8 cellular contexts compared by ENCODE assay signal in the genomic region with DNA sequence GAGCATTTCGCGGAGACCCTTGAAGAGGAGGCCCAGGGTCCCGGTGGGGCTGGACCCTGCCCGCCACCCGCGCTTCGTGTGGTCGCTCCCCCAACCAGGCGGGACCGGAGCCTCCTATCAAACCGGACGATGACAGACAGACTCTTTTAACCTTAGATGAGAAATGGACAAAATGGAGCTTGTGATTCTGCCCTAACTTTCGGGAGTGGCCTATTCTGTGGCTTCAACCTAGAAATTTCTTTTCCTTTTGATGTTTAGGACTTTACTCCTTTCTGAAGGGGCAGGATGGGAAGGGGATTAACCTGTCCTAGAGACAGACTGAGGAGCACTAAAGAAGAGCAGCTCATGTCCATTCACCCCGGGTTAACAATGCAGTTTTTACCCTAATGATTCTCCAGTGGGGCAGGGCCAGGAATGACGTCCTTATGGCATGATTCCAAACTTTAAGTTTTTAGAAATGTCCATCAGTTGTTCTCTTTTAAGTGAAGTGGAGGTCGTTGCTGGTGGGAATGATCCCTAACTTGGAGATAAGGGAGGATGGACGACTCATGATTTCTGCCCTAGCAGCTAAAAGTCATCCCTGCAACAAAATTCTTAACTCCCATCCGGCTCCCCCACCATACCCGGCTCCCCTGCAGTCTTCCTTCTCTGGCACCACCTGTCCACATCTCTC. TPM values are rescaled to one million over a fixed set of nuclear protein-coding genes. Genes with fewer than 3 reads are reported as not detected.
DNase-seq lines count a peak whose midpoint lies in the region; ATAC-seq and TF ChIP-seq lines count a peak whose summit lies in the region.

No MANE protein-coding gene starts in this region.

- peak overlapping the region; percentile 85 for H3K27ac Mint-ChIP-seq in endodermal cell

- peak; percentile 0 for ATAC-seq in HG02678 (IDR thresholded peaks at IDR 0.05; ENCODE audit: unreplicated experiment)
- peak; percentile 20; the same call in 2 of the 3 replicates for ATAC-seq in RWPE2 (ENCODE audit: low read depth)

- no peak for TF ChIP-seq CTCF in RWPE2 (IDR thresholded peaks at IDR 0.05; ENCODE audit: poor library complexity, severe bottlenecking)
- TF ChIP-seq CTCF in endodermal cell (conservative IDR thresholded peaks at IDR 0.05), result no peak
- no peak for TF ChIP-seq CTCF in GM10266 (IDR thresholded peaks at IDR 0.05; ENCODE audit: control insufficient read depth, insufficient read depth, low read depth, missing control alignments)

- H3K27me3 ChIP-seq in RWPE2 (ENCODE audit: insufficient read depth, poor library complexity, severe bottlenecking) (no peaks in the 10 kb centered on the region), endodermal cell (ENCODE audit: control insufficient read depth, insufficient read depth, low read length, poor library complexity, severe bottlenecking) (peaks cover 5% of the 10 kb centered on the region), muscle layer of colon (ENCODE audit: control insufficient read depth in 1 of 2, insufficient read depth in 2 of 2, low read length in 2 of 2) (no peaks in the 10 kb centered on the region)

- H3K9me3 Mint-ChIP-seq in endodermal cell, result no peaks in the 10 kb centered on the region

- WGBS in endodermal cell (ENCODE audit: insufficient coverage in 1 of 2, insufficient read length in 1 of 2), 2 experiments, result 20 to 36% methylated on average over 8 to 19 of the region's 19 CpGs

- H3K36me3 ChIP-seq in RWPE2 (ENCODE audit: low read depth) (peaks cover 19% of the 10 kb centered on the region), endodermal cell (ENCODE audit: control insufficient read depth, insufficient read depth, low read length) (peaks cover 6% of the 10 kb centered on the region), muscle layer of colon (ENCODE audit: insufficient read depth, low read length) (no peaks in the 10 kb centered on the region)

- peak overlapping the region; percentile 65 for H3K27ac ChIP-seq in RWPE2 (ENCODE audit: poor library complexity, severe bottlenecking)
- no peak overlapping the region for H3K27ac ChIP-seq in endodermal cell (ENCODE audit: low read depth, low read length)
- peak overlapping the region; percentile 83 for H3K27ac ChIP-seq in muscle layer of colon (ENCODE audit: low read depth, low read length)

- no peaks in the 10 kb centered on the region for H3K27me3 Mint-ChIP-seq in endodermal cell (ENCODE audit: insufficient read depth)

- peaks cover 7% of the 10 kb centered on the region for H3K4me1 ChIP-seq in RWPE2 (ENCODE audit: insufficient read depth, poor library complexity, severe bottlenecking)
- peaks cover 6% of the 10 kb centered on the region for H3K4me1 ChIP-seq in endodermal cell (ENCODE audit: control insufficient read depth, insufficient read depth, low read length)
- peaks cover 10% of the 10 kb centered on the region for H3K4me1 ChIP-seq in muscle layer of colon (ENCODE audit: insufficient read depth, low read length)

- H3K4me1 Mint-ChIP-seq in endodermal cell, result peaks cover 28% of the 10 kb centered on the region

- H3K36me3 Mint-ChIP-seq in endodermal cell (ENCODE audit: low read depth), result peaks cover 2% of the 10 kb centered on the region

- H3K9me3 ChIP-seq in RWPE2 (ENCODE audit: severe bottlenecking) (no peaks in the 10 kb centered on the region), endodermal cell (ENCODE audit: control insufficient read depth, low read length) (no peaks in the 10 kb centered on the region), muscle layer of colon (ENCODE audit: low read length) (no peaks in the 10 kb centered on the region)

- H3K4me3 Mint-ChIP-seq in endodermal cell, result peak overlapping the region; percentile 73

- in situ Hi-C loops in G401 (cut with HindIII; ENCODE audit: low sequenced_read_pairs), result no loop called here

- H3K9ac ChIP-seq in endodermal cell (ENCODE audit: extremely low read depth, low read length, poor library complexity, severe bottlenecking) (peak overlapping the region; percentile 45), muscle layer of colon (ENCODE audit: low read length) (peak overlapping the region; percentile 72)

- peak overlapping the region; percentile 75 for H3K4me3 ChIP-seq in RWPE2 (ENCODE audit: severe bottlenecking)
- peak overlapping the region; percentile 90 for H3K4me3 ChIP-seq in endodermal cell (ENCODE audit: low read length)
- H3K4me3 ChIP-seq in muscle layer of colon (ENCODE audit: low read depth in 1 of 2, low read length in 2 of 2), result peak overlapping the region; percentile 54 to 86

- DNase-seq in G401 (ENCODE audit: low spot score) (peak; percentile 39), RWPE2 (ENCODE audit: low spot score) (no peak), endodermal cell (no peak), HCEC 1CT (no peak), H4 (ENCODE audit: low spot score) (no peak), GM10266 (ENCODE audit: extremely low spot score) (no peak)

RNA-seq across cellular contexts. Expression of a gene that starts 1.0 kb away (rescaled TPM):
- total RNA-seq in G401 (2014; rRNA removed; shearing (Covaris generic)), result 29.0 and 40.2 TPM in 2 replicates
- 10 to 100 TPM; 18.8 to 20.5 TPM for total RNA-seq in endodermal cell
- 26.0 TPM for polyA plus RNA-seq in endodermal cell (2013, experiment 1 of 2)
- polyA plus RNA-seq in endodermal cell (2013, experiment 2 of 2), result 26.3 TPM
- total RNA-seq in H4 (2014; rRNA removed; shearing (Covaris generic)), result 38.4 and 44.3 TPM in 2 replicates

RNA-seq across cellular contexts. Expression of a gene that starts 15.4 kb away (rescaled TPM):
- total RNA-seq in G401 (2014; rRNA removed; shearing (Covaris generic)), result 0.61 and 2.6 TPM in 2 replicates
- total RNA-seq in endodermal cell, result 1 to 10 TPM in 1 of 2 donors, under 1 TPM in 1; 0.91 to 1.7 TPM
- polyA plus RNA-seq in endodermal cell (2013, experiment 1 of 2), result 2.2 TPM
- polyA plus RNA-seq in endodermal cell (2013, experiment 2 of 2), result 2.6 TPM
- total RNA-seq in H4 (2014; rRNA removed; shearing (Covaris generic)), result 0.62 and 1.5 TPM in 2 replicates

RNA-seq across cellular contexts. Expression of a gene that starts 54.2 kb away (rescaled TPM):
- total RNA-seq in G401 (2014; rRNA removed; shearing (Covaris generic)), result not detected in 2 replicates
- not detected for total RNA-seq in endodermal cell
- not detected for polyA plus RNA-seq in endodermal cell (2013, experiment 1 of 2)
- not detected for polyA plus RNA-seq in endodermal cell (2013, experiment 2 of 2)
- not detected in 2 replicates for total RNA-seq in H4 (2014; rRNA removed; shearing (Covaris generic))
